10 cellular contexts compared by ENCODE assay signal in the genomic region with DNA sequence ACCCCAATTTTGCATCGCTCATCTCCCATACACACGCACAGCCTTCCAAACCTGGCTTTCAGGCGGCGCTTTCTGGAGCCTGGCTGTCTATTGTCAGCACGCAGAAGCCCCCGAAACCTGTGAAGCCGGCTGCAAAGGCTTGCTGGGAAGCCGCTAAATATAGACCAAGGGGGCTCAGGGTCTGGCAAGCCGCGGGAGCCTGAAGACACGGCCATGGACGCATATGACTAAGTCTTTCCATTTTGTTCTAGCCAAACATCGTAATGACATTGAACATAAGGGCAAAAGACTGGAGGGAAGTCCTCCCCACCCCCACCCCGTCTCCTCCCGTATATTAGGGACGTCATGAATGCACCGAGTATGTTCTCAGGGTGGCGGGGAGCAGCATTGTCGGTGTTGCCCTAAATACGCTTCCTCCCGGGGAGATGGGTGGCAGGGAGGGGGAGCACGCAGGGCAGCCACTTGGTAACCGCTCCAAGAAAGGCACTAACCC. TPM values are rescaled to one million over a fixed set of nuclear protein-coding genes. Genes with fewer than 3 reads are reported as not detected.
DNase-seq lines count a peak whose midpoint lies in the region; ATAC-seq and TF ChIP-seq lines count a peak whose summit lies in the region.
"Had no signal": no experiment of that assay in that cellular context is flagged by ENCODE, and none has a peak within 500 bp of the region (broad histone marks: within the 10 kb centered on the region; RNA-seq: fewer than 3 reads in every experiment).

No MANE protein-coding gene starts in this region.

- no peaks in the 10 kb centered on the region for H3K9me3 ChIP-seq in CD4-positive, alpha-beta T cell (ENCODE audit: control insufficient read depth, low read length)

- CTCF ChIA-PET in CD4-positive, alpha-beta T cell (lab: Charles Lee), result no interaction called here

- H3K27ac ChIP-seq in CD4-positive, alpha-beta T cell (ENCODE audit: low read depth, low read length), result no peak overlapping the region

- peaks cover 33% of the 10 kb centered on the region for H3K27me3 ChIP-seq in CD4-positive, alpha-beta T cell (ENCODE audit: control insufficient read depth, insufficient read depth, low read length)

- no peak overlapping the region for H3K27ac Mint-ChIP-seq in effector memory CD8-positive, alpha-beta T cell
- H3K27ac Mint-ChIP-seq in nephron, result no peak overlapping the region
- H3K27ac Mint-ChIP-seq in CD4-positive, alpha-beta T cell, result no peak overlapping the region
- H3K27ac Mint-ChIP-seq: CD4-positive, CD25-positive, alpha-beta regulatory T cell had no signal

- peaks cover 17 to 32% of the 10 kb centered on the region in 2 donors for H3K27me3 Mint-ChIP-seq in effector memory CD8-positive, alpha-beta T cell
- peaks cover 69% of the 10 kb centered on the region for H3K27me3 Mint-ChIP-seq in nephron (ENCODE audit: low read depth)
- H3K27me3 Mint-ChIP-seq in CD4-positive, alpha-beta T cell, result peaks cover 48% of the 10 kb centered on the region

- H3K4me1 Mint-ChIP-seq in effector memory CD8-positive, alpha-beta T cell (ENCODE audit: low read depth in 2 of 2), result no peaks in the 10 kb centered on the region
- peaks cover 7% of the 10 kb centered on the region for H3K4me1 Mint-ChIP-seq in nephron
- no peaks in the 10 kb centered on the region for H3K4me1 Mint-ChIP-seq in CD4-positive, alpha-beta T cell (ENCODE audit: low read depth)

- ATAC-seq in effector memory CD8-positive, alpha-beta T cell (replicated peaks), result peak; percentile 21
- ATAC-seq in HG03108 (IDR thresholded peaks at IDR 0.05; ENCODE audit: unreplicated experiment), result no peak
- ATAC-seq in HG03469 (IDR thresholded peaks at IDR 0.05; ENCODE audit: unreplicated experiment), result no peak
- ATAC-seq in CD4-positive, alpha-beta T cell (ENCODE audit: poor library complexity), result no peak

- peak overlapping the region in 1 of 2 donors; percentile 36 for H3K4me3 Mint-ChIP-seq in effector memory CD8-positive, alpha-beta T cell
- peak overlapping the region; percentile 82 to 84 (median 83) for H3K4me3 Mint-ChIP-seq in nephron
- no peak overlapping the region for H3K4me3 Mint-ChIP-seq in CD4-positive, alpha-beta T cell

- POLR2A ChIA-PET in CD4-positive, alpha-beta T cell (lab: Charles Lee), result no interaction called here

- H3K36me3 Mint-ChIP-seq in effector memory CD8-positive, alpha-beta T cell (ENCODE audit: insufficient read depth), result no peaks in the 10 kb centered on the region
- H3K36me3 Mint-ChIP-seq in nephron (ENCODE audit: low read depth), result no peaks in the 10 kb centered on the region
- H3K36me3 Mint-ChIP-seq in CD4-positive, alpha-beta T cell (ENCODE audit: low read depth), result no peaks in the 10 kb centered on the region

- H3K9me3 Mint-ChIP-seq in effector memory CD8-positive, alpha-beta T cell, result peaks cover 0 to 3% of the 10 kb centered on the region in 2 donors
- no peaks in the 10 kb centered on the region for H3K9me3 Mint-ChIP-seq in nephron
- no peaks in the 10 kb centered on the region for H3K9me3 Mint-ChIP-seq in CD4-positive, alpha-beta T cell

- intact Hi-C loops in CD4-positive, alpha-beta T cell (cut with DNase I, micrococcal nuclease), result no loop called here

- TF ChIP-seq CTCF in nephron (IDR thresholded peaks at IDR 0.05; ENCODE audit: unreplicated experiment in 3 of 3), result no peak
- no peak for TF ChIP-seq CTCF in CD4-positive, alpha-beta T cell (IDR thresholded peaks at IDR 0.05)

- peak; percentile 54 for DNase-seq in Ammon's horn (ENCODE audit: low spot score)
- DNase-seq in NCI-H1694 treated with DMSO at 0.1 percent for 48 hours (lab: John Stamatoyannopoulos, UW), result peak; percentile 59
- no peak for DNase-seq in effector memory CD8-positive, alpha-beta T cell
- no peak for DNase-seq in CD4-positive, alpha-beta T cell
- no peak for DNase-seq in activated CD4-positive, alpha-beta T cell treated with anti-CD3 and anti-CD28 coated beads for 1 hour
- DNase-seq: CD4-positive, CD25-positive, alpha-beta regulatory T cell; NCI-H226 had no signal

RNA-seq across cellular contexts. Expression of a gene that starts 1.1 kb away (rescaled TPM):
- under 1 TPM in 1 of 2 experiments, not detected in 1; 0.20 TPM for total RNA-seq in CD4-positive, alpha-beta T cell
- total RNA-seq: CD4-positive, CD25-positive, alpha-beta regulatory T cell had no signal

Comparison
In these comparisons a context has a peak if more than half of its experiments do, and no peak if none do; other contexts are left out.
1. DNase-seq: peak in Ammon's horn (single experiment) and NCI-H1694 treated with DMSO at 0.1 percent for 48 hours (single experiment); none in effector memory CD8-positive, alpha-beta T cell (0 of 3), CD4-positive, alpha-beta T cell (0 of 10) and activated CD4-positive, alpha-beta T cell treated with anti-CD3 and anti-CD28 coated beads for 1 hour (single experiment).